ENCODE assay signal across 18 cellular contexts in genomic region chr5:96772542-96772941, GRCh38.
"Had no signal": no experiment of that assay in that cellular context is flagged by ENCODE, and none has a peak within 500 bp of the region (broad histone marks: within the 10 kb centered on the region; RNA-seq: fewer than 3 reads in every experiment).

No MANE protein-coding gene starts in this region.

- H3K27me3 Mint-ChIP-seq: activated CD4-positive, alpha-beta memory T cell treated with anti-CD3 and anti-CD28 coated beads for 36 hours; activated CD4-positive, alpha-beta T cell treated with anti-CD3 and anti-CD28 coated beads for 36 hours; stimulated activated naive B cell treated with anti-CD40 and anti-IgM and Interleukin-4, amounts not matched to agents 10 μg/mL and 1 μg/mL and 100 μg/mL, for 72 hours had no signal

- H3K27ac Mint-ChIP-seq: activated CD4-positive, alpha-beta T cell treated with anti-CD3 and anti-CD28 coated beads for 36 hours; activated T-helper 1 cell treated with anti-CD3 and anti-CD28 coated beads, Interleukin-12 subunit alpha, Interleukin-12 subunit beta, Interleukin-2, Interleukin-4 antibody, amounts not matched to agents 30 ng/mL and 10 ng/mL and 1 ng/mL, durations not matched to agents 14 hours and 24 hours and 36 hours had no signal

- H3K9me3 Mint-ChIP-seq: activated CD4-positive, alpha-beta memory T cell treated with anti-CD3 and anti-CD28 coated beads for 36 hours; activated T-helper 1 cell treated with anti-CD3 and anti-CD28 coated beads, Interleukin-12 subunit alpha, Interleukin-12 subunit beta, Interleukin-2, Interleukin-4 antibody, amounts not matched to agents 30 ng/mL and 10 ng/mL and 1 ng/mL, durations not matched to agents 14 hours and 24 hours and 36 hours; stimulated activated naive B cell treated with anti-CD40 and anti-IgM and Interleukin-4, amounts not matched to agents 10 μg/mL and 1 μg/mL and 100 μg/mL, for 72 hours had no signal

- H3K4me3 Mint-ChIP-seq: activated CD4-positive, alpha-beta memory T cell treated with anti-CD3 and anti-CD28 coated beads for 36 hours; activated CD4-positive, alpha-beta T cell treated with anti-CD3 and anti-CD28 coated beads for 36 hours; activated T-helper 1 cell treated with anti-CD3 and anti-CD28 coated beads, Interleukin-12 subunit alpha, Interleukin-12 subunit beta, Interleukin-2, Interleukin-4 antibody, amounts not matched to agents 30 ng/mL and 10 ng/mL and 1 ng/mL, durations not matched to agents 14 hours and 24 hours and 36 hours; stimulated activated naive B cell treated with anti-CD40 and anti-IgM and Interleukin-4, amounts not matched to agents 10 μg/mL and 1 μg/mL and 100 μg/mL, for 72 hours had no signal

- ATAC-seq: activated CD4-positive, alpha-beta T cell treated with anti-CD3 and anti-CD28 coated beads for 36 hours; body of pancreas; gastrocnemius medialis; heart left ventricle; stimulated activated naive B cell treated with anti-CD40 and anti-IgM and Interleukin-4, amounts not matched to agents 10 μg/mL and 1 μg/mL and 100 μg/mL, for 72 hours had no signal

- DNase-seq: activated CD4-positive, alpha-beta memory T cell treated with anti-CD3 and anti-CD28 coated beads for 36 hours; activated CD4-positive, alpha-beta T cell treated with anti-CD3 and anti-CD28 coated beads for 36 hours; activated naive CD4-positive, alpha-beta T cell; amygdala; body of pancreas; central memory CD4-positive, alpha-beta T cell; effector memory CD4-positive, alpha-beta T cell; gastrocnemius medialis; heart left ventricle; mesendoderm; posterior cingulate gyrus; retina; SK-N-SH; stimulated activated naive B cell treated with anti-CD40 and anti-IgM and Interleukin-4, amounts not matched to agents 10 μg/mL and 1 μg/mL and 100 μg/mL, for 72 hours; T-helper 1 cell; tibial artery; uterus had no signal
